In genomic region chr17:72024457-72024856, GRCh38 we compare ENCODE assay signal across 1 cellular context.
A peak's percentile ranks its signal among the peaks of the same experiment; 100 is the strongest.
TF ChIP-seq lines count a peak whose summit lies in the region.

No MANE protein-coding gene starts in this region.

TF ChIP-seq in GM12878, 131 proteins besides CTCF, POLR2A, EP300 and RAD21:
- TF ChIP-seq, protein P1, sequence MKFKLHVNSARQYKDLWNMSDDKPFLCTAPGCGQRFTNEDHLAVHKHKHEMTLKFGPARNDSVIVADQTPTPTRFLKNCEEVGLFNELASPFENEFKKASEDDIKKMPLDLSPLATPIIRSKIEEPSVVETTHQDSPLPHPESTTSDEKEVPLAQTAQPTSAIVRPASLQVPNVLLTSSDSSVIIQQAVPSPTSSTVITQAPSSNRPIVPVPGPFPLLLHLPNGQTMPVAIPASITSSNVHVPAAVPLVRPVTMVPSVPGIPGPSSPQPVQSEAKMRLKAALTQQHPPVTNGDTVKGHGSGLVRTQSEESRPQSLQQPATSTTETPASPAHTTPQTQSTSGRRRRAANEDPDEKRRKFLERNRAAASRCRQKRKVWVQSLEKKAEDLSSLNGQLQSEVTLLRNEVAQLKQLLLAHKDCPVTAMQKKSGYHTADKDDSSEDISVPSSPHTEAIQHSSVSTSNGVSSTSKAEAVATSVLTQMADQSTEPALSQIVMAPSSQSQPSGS (IDR thresholded peaks at IDR 0.05; ENCODE audit: low read length) = no peak
- TF ChIP-seq SPI1 (IDR thresholded peaks at IDR 0.05; ENCODE audit: borderline replicate concordance, insufficient read depth, low read depth, low read length) = 0 out of 2 replicates have a peak, but pooled peaks have one; percentile 4
TF ChIP-seq in GM12878: peak in this region for 1.
